25 cellular contexts compared by ENCODE assay signal in the genomic region with DNA sequence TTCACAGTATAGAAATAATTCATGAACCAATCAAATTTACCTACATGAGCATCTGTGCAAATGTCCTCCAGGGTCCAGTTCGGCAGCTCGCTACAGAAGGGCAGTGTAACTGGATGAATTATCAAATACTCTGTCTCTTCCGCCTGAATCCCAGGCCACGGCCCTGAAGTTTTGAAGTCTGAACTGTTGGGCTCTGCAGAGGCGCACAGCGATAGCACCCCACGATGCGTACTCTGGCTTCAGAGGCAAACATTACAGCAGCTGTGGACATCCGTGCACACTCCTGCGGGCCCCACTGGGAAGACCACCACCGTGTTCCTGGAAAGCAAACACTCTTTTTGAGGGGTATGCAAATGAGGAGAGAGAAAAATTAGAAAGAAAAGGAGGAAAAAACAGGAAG.
"Had no signal": no experiment of that assay in that cellular context is flagged by ENCODE, and none has a peak within 500 bp of the region (broad histone marks: within the 10 kb centered on the region; RNA-seq: fewer than 3 reads in every experiment).

No MANE protein-coding gene starts in this region.

- DNase-seq: effector memory CD8-positive, alpha-beta T cell; erythroblast; esophagus squamous epithelium; hypothalamus; immature natural killer cell; kidney glomerular epithelial cell; left colon; left ventricle myocardium superior; lower lobe of right lung; naive thymus-derived CD8-positive, alpha-beta T cell; nephron progenitor cell; occipital lobe; pancreas; stimulated activated CD4-positive, alpha-beta T cell treated with anti-CD3 and anti-CD28 coated beads, Interleukin-12 subunit alpha, Interleukin-12 subunit beta, amount 100 ng/mL, for 4 hours; stimulated activated CD4-positive, alpha-beta T cell treated with anti-CD3 and anti-CD28 coated beads, Interleukin-1b, Interleukin-23, amount 100 ng/mL, for 48 hours; stimulated activated CD4-positive, alpha-beta T cell treated with anti-CD3 and anti-CD28 coated beads, Interleukin-4, amount 100 ng/mL, for 1 hour; stimulated activated CD8-positive, alpha-beta memory T cell treated with anti-CD3 and anti-CD28 coated beads, Interleukin-4, amount 100 ng/mL, for 48 hours; stimulated activated naive CD4-positive, alpha-beta T cell; stimulated activated naive CD8-positive, alpha-beta T cell treated with anti-CD3 and anti-CD28 coated beads, Interleukin-15, amount 100 ng/mL, for 72 hours; thyroid gland; trophoblast cell had no signal

- H3K27ac ChIP-seq: esophagus squamous epithelium, lower lobe of right lung, pancreas, prostate gland, right atrium auricular region, thyroid gland had no signal

- H3K27ac Mint-ChIP-seq: dendritic cell treated with granulocyte-macrophage colony-stimulating factor and Interleukin-4, amounts not matched to agents 40 ng/mL and 50 ng/mL, for 4 days; effector memory CD8-positive, alpha-beta T cell; immature natural killer cell; naive thymus-derived CD8-positive, alpha-beta T cell; nephron progenitor cell; stimulated activated naive CD8-positive, alpha-beta T cell treated with anti-CD3 and anti-CD28 coated beads, Interleukin-15, amount 100 ng/mL, for 72 hours had no signal

- H3K27me3 Mint-ChIP-seq: dendritic cell treated with granulocyte-macrophage colony-stimulating factor and Interleukin-4, amounts not matched to agents 40 ng/mL and 50 ng/mL, for 4 days; effector memory CD8-positive, alpha-beta T cell; stimulated activated naive CD8-positive, alpha-beta T cell treated with anti-CD3 and anti-CD28 coated beads, Interleukin-15, amount 100 ng/mL, for 72 hours had no signal

- H3K4me3 ChIP-seq: esophagus squamous epithelium, lower lobe of right lung, pancreas, prostate gland, right atrium auricular region, smooth muscle cell, thyroid gland had no signal

- H3K36me3 ChIP-seq: esophagus squamous epithelium, lower lobe of right lung, pancreas, prostate gland, right atrium auricular region, thyroid gland had no signal

- H3K9me3 Mint-ChIP-seq: dendritic cell treated with granulocyte-macrophage colony-stimulating factor and Interleukin-4, amounts not matched to agents 40 ng/mL and 50 ng/mL, for 4 days; immature natural killer cell had no signal

- H3K4me3 Mint-ChIP-seq: dendritic cell treated with granulocyte-macrophage colony-stimulating factor and Interleukin-4, amounts not matched to agents 40 ng/mL and 50 ng/mL, for 4 days; effector memory CD8-positive, alpha-beta T cell; immature natural killer cell; naive thymus-derived CD8-positive, alpha-beta T cell; nephron progenitor cell; stimulated activated naive CD8-positive, alpha-beta T cell treated with anti-CD3 and anti-CD28 coated beads, Interleukin-15, amount 100 ng/mL, for 72 hours had no signal

- H3K4me1 Mint-ChIP-seq: immature natural killer cell; naive thymus-derived CD8-positive, alpha-beta T cell; stimulated activated naive CD8-positive, alpha-beta T cell treated with anti-CD3 and anti-CD28 coated beads, Interleukin-15, amount 100 ng/mL, for 72 hours had no signal

- H3K9me3 ChIP-seq: esophagus squamous epithelium, lower lobe of right lung, pancreas, prostate gland, right atrium auricular region, thyroid gland had no signal

- H3K27me3 ChIP-seq: pancreas, right atrium auricular region, thyroid gland had no signal

- H3K4me1 ChIP-seq: esophagus squamous epithelium, lower lobe of right lung, pancreas, prostate gland, right atrium auricular region, thyroid gland had no signal

- H3K36me3 Mint-ChIP-seq: immature natural killer cell; naive thymus-derived CD8-positive, alpha-beta T cell had no signal
